ENCODE assay signal across 8 cellular contexts in the genomic region with DNA sequence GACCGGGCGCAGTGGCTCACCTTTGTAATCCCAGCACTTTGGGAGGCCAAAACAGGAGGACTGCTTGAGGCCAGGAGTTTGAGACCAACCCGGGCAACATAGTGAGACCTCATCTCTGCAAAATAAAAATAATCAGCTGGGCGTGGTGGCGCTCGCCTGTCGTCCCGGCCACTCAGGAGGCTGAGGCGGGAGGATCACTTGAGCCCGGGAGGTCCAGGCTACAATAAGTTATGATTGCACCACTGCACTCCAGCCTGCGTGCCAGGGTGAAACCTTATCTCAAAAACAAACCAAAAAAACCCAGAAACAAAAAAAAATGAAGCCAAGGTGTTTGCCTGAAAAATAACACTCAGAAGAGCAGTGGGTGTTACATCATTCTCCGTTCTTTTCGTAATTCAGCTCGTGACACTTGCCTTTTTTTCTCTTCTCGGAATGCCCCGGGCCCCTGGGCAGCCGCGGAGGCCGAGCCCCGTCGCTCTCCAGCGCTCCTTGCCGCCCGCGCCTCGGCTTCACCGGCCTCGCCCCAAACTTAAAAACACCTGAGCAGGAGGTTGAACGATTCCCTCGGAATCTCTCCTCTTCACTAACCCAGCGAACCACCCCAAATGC. TPM values are rescaled to one million over a fixed set of nuclear protein-coding genes. Genes with fewer than 3 reads are reported as not detected.
DNase-seq lines count a peak whose midpoint lies in the region; ATAC-seq and TF ChIP-seq lines count a peak whose summit lies in the region.

No MANE protein-coding gene starts in this region.

- peak overlapping the region; percentile 100 for H3K27ac Mint-ChIP-seq in chondrocyte (ENCODE audit: unreplicated experiment)

- peaks cover 16% of the 10 kb centered on the region for H3K4me1 ChIP-seq in SJCRH30
- H3K4me1 ChIP-seq in lung (ENCODE audit: control insufficient read depth in 2 of 2, insufficient read depth in 2 of 2, low read length in 2 of 2), result peaks cover 4 to 15% of the 10 kb centered on the region in 2 donors
- peaks cover 0 to 69% (median 34%) of the 10 kb centered on the region in 4 donors for H3K4me1 ChIP-seq in tibial nerve

- H3K36me3 ChIP-seq in SJCRH30, result peaks cover 40% of the 10 kb centered on the region
- peaks cover 0 to 2% of the 10 kb centered on the region in 2 donors for H3K36me3 ChIP-seq in lung (ENCODE audit: control insufficient read depth in 2 of 2, insufficient read depth in 2 of 2, low read length in 2 of 2)
- H3K36me3 ChIP-seq in tibial nerve, result peaks cover 0 to 6% (median 0%) of the 10 kb centered on the region in 3 donors

- H3K9me3 ChIP-seq in SJCRH30 (replicated peaks), result no peaks in the 10 kb centered on the region
- H3K9me3 ChIP-seq in lung (ENCODE audit: control insufficient read depth in 2 of 2, insufficient read depth in 1 of 2, low read length in 1 of 2), result no peaks in the 10 kb centered on the region
- no peaks in the 10 kb centered on the region for H3K9me3 ChIP-seq in tibial nerve

- peaks cover 44% of the 10 kb centered on the region for H3K4me1 Mint-ChIP-seq in chondrocyte (ENCODE audit: low read depth)

- no peaks in the 10 kb centered on the region for H3K27me3 Mint-ChIP-seq in chondrocyte (ENCODE audit: low read depth)

- peaks cover 7% of the 10 kb centered on the region for H3K36me3 Mint-ChIP-seq in chondrocyte (ENCODE audit: low read depth)

- peak overlapping the region; percentile 87 for H3K4me3 ChIP-seq in SJCRH30
- peak overlapping the region; percentile 70 for H3K4me3 ChIP-seq in lung
- peak overlapping the region; percentile 52 to 85 (median 74) for H3K4me3 ChIP-seq in tibial nerve

- TF ChIP-seq EP300 in tibial nerve (IDR thresholded peaks at IDR 0.05), result no peak

- DNase-seq in SJCRH30 (peak in 1 of 2 experiments; percentile 53), chondrocyte (ENCODE audit: low spot score) (no peak), lung (ENCODE audit: low spot score) (peak; percentile 51), tibial nerve (ENCODE audit: low spot score in 2 of 2) (no peak), NCI-H524 (lab: John Stamatoyannopoulos, UW) (no peak)
- DNase-seq in NK-92 treated with Interleukin-12 subunit alpha and Interleukin-12 subunit beta, amount 100 ng/mL, for 24 hours (lab: John Stamatoyannopoulos, UW), result no peak

- H3K4me3 Mint-ChIP-seq in chondrocyte (ENCODE audit: unreplicated experiment), result peak overlapping the region; percentile 99

- TF ChIP-seq POLR2A in tibial nerve (IDR thresholded peaks at IDR 0.05), result no peak

- TF ChIP-seq CTCF in chondrocyte (IDR thresholded peaks at IDR 0.05) (no peak), lung (IDR thresholded peaks at IDR 0.05; ENCODE audit: control extremely low read depth, extremely low read depth) (no peak), tibial nerve (IDR thresholded peaks at IDR 0.05) (no peak)

- H3K27ac ChIP-seq in SJCRH30, result peak overlapping the region; percentile 82
- peak overlapping the region; percentile 84 to 95 for H3K27ac ChIP-seq in lung (ENCODE audit: low read depth in 1 of 2, low read length in 1 of 2)
- H3K27ac ChIP-seq in tibial nerve, result peak overlapping the region; percentile 77 to 95 (median 84)

- no peaks in the 10 kb centered on the region for H3K27me3 ChIP-seq in SJCRH30
- H3K27me3 ChIP-seq in lung (ENCODE audit: control insufficient read depth, insufficient read depth), result no peaks in the 10 kb centered on the region
- no peaks in the 10 kb centered on the region for H3K27me3 ChIP-seq in tibial nerve

- no peaks in the 10 kb centered on the region for H3K9me3 Mint-ChIP-seq in chondrocyte (ENCODE audit: low read depth)

- 27 to 29% methylated on average over 31 of the region's 31 CpGs for WGBS in lung, 2 donors
- 51 to 52% methylated on average over 31 of the region's 31 CpGs for WGBS in tibial nerve, 2 donors

- peak; percentile 18 for ATAC-seq in GM18498 (IDR thresholded peaks at IDR 0.05; ENCODE audit: unreplicated experiment)
- ATAC-seq in HG02870 (IDR thresholded peaks at IDR 0.05; ENCODE audit: unreplicated experiment), result peak; percentile 29
- peak; percentile 32 for ATAC-seq in lung (ENCODE audit: insufficient read depth, low FRiP score)

RNA-seq across cellular contexts. Expression of gene PRCD, which starts 17.0 kb away (rescaled TPM):
- total RNA-seq in SJCRH30 (2014; rRNA removed; shearing (Covaris generic)), result 2.1 and 3.4 TPM in 2 replicates
- total RNA-seq in chondrocyte (0.55 to 1.0 TPM (median 0.92 TPM) in 3 replicates), lung (10 to 100 TPM in 1 of 2 donors, 1 to 10 TPM in 1; 3.3 to 11.3 TPM), tibial nerve (10 to 100 TPM in 3 of 4 donors, 1 to 10 TPM in 1; 6.6 to 23.5 (median 14.1) TPM)
- 1 to 10 TPM; 2.0 to 7.9 TPM for polyA plus RNA-seq in lung

RNA-seq across cellular contexts. Expression of gene CYGB, which starts 19.4 kb away (rescaled TPM):
- not detected in 2 replicates for total RNA-seq in SJCRH30 (2014; rRNA removed; shearing (Covaris generic))
- total RNA-seq in chondrocyte, result 0.48 to 5.4 TPM (median 4.6 TPM) in 3 replicates
- total RNA-seq in lung, result 10 to 100 TPM; 15.9 to 20.0 TPM
- 10 to 100 TPM; 21.4 to 30.4 TPM for polyA plus RNA-seq in lung
- 10 to 100 TPM; 40.2 to 59.2 (median 48.8) TPM for total RNA-seq in tibial nerve

RNA-seq across cellular contexts. Expression of gene ST6GALNAC2, which starts 28.8 kb away (rescaled TPM):
- total RNA-seq in SJCRH30 (2014; rRNA removed; shearing (Covaris generic)), result 0.20 TPM in 1 of 2 replicates, not detected in the other
- total RNA-seq in chondrocyte, result 1.5 to 3.0 TPM (median 2.8 TPM) in 3 replicates
- total RNA-seq in lung, result 10 to 100 TPM; 20.8 to 38.0 TPM
- polyA plus RNA-seq in lung, result 10 to 100 TPM; 12.1 to 15.4 TPM
- 100 to 1,000 TPM in 1 of 4 donors, 10 to 100 TPM in 3; 58.5 to 128 (median 69.1) TPM for total RNA-seq in tibial nerve

RNA-seq across cellular contexts. Expression of gene RHBDF2, which starts 55.6 kb away (rescaled TPM):
- total RNA-seq in SJCRH30 (2014; rRNA removed; shearing (Covaris generic)), result 2.4 and 2.5 TPM in 2 replicates
- 4.7 to 5.4 TPM (median 4.9 TPM) in 3 replicates for total RNA-seq in chondrocyte
- 10 to 100 TPM; 22.7 to 56.5 TPM for total RNA-seq in lung
- 100 to 1,000 TPM in 1 of 2 donors, 10 to 100 TPM in 1; 20.1 to 116 TPM for polyA plus RNA-seq in lung
- total RNA-seq in tibial nerve, result 10 to 100 TPM; 33.1 to 99.0 (median 73.5) TPM
